Comparison of ENCODE assay signal across 8 cellular contexts in the genomic region with DNA sequence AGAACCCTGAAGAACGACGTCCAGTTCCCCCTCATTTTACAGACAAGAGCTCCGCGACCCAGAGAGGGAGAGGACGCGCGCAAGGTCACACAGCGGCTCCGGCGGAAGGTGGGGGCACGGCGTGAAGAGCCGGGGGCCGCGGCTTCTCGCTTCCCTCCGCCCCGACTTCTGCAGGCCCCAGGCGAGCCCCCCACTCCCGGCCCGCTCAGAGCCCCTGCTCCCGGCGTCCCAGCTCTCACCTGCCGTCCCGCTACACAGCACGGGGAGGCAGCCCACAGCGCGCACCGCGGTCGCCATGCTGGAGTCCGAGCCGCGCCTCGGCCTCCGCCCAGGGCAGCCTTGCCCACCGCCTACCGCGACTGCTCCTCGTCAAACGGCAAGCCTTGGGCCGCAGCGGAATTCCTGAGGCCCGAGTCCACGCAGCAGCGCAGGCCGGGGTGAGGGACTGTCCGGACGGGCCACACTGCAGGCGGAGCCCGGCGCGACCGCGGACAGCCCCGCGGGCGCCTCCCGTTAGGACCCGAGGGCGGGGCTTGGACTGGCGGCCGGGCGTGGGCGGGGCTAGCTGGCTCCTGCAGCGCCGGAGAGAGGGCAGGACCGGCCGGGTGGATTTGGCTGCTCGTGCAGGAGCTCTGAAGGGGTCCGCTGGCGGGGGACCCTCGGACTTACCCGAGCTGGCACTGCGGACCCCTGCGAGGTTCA. TPM values are rescaled to one million over a fixed set of nuclear protein-coding genes. Genes with fewer than 3 reads are reported as not detected.
DNase-seq lines count a peak whose midpoint lies in the region; ATAC-seq and TF ChIP-seq lines count a peak whose summit lies in the region.

A gene (minus strand): TSS at position 314 of the 702 bp plus-strand sequence. CDS start 17 bp downstream, at position 297.

- peak within 1 kb of the TSS; percentile 94 for H3K27ac Mint-ChIP-seq in neural progenitor cell

- peaks cover 31% of the 10 kb centered on the region for H3K36me3 ChIP-seq in KOPT-K1 (ENCODE audit: insufficient read depth, low read length)
- no peaks in the 10 kb centered on the region for H3K36me3 ChIP-seq in neural progenitor cell

- H3K27ac ChIP-seq in KOPT-K1 (ENCODE audit: low read depth, low read length, poor library complexity, severe bottlenecking), result peak within 1 kb of the TSS; percentile 94
- peak within 1 kb of the TSS; percentile 73 for H3K27ac ChIP-seq in neural progenitor cell

- H3K4me3 ChIP-seq in fibroblast of villous mesenchyme (ENCODE audit: low read depth, low read length) (peak within 1 kb of the TSS; percentile 99), neural progenitor cell (peak within 1 kb of the TSS; percentile 91)

- peak within 1 kb of the TSS; percentile 99 for H3K4me3 Mint-ChIP-seq in neural progenitor cell

- no peaks in the 10 kb centered on the region for H3F3A ChIP-seq in neural progenitor cell (ENCODE audit: low read depth)

- DNase-seq in EL (peak; percentile 74), SHP77 treated with DMSO at 0.1 percent for 48 hours (lab: John Stamatoyannopoulos, UW) (peak; percentile 39), fibroblast of villous mesenchyme (ENCODE audit: low read depth) (peak; percentile 61), neural progenitor cell (ENCODE audit: low spot score) (peak; percentile 92), stromal cell of bone marrow (ENCODE audit: low read depth) (peak; percentile 48)
- DNase-seq in activated effector memory CD4-positive, alpha-beta T cell treated with anti-CD3 and anti-CD28 coated beads, Interleukin-2, amount 50 U/mL, for 16 hours, result peak; percentile 95

- H2AFZ ChIP-seq in neural progenitor cell (replicated peaks), result peak within 1 kb of the TSS; percentile 99

- H3K4me2 ChIP-seq in neural progenitor cell, result peak within 1 kb of the TSS; percentile 88

- peaks cover 2% of the 10 kb centered on the region for H3K36me3 Mint-ChIP-seq in neural progenitor cell

- H3K9ac ChIP-seq in neural progenitor cell, result peak within 1 kb of the TSS; percentile 76

- H3K4me1 Mint-ChIP-seq in neural progenitor cell, result peaks cover 18% of the 10 kb centered on the region

- peak; percentile 15 for TF ChIP-seq CTCF in fibroblast of villous mesenchyme (IDR thresholded peaks at IDR 0.05; ENCODE audit: insufficient read depth, low read depth, low read length)
- peak; percentile 23 for TF ChIP-seq CTCF in neural progenitor cell (IDR thresholded peaks at IDR 0.05)

- H3K4me1 ChIP-seq in neural progenitor cell, result no peaks in the 10 kb centered on the region

- H3K9me3 ChIP-seq in KOPT-K1 (ENCODE audit: insufficient read depth, low read length, poor library complexity, severe bottlenecking) (no peaks in the 10 kb centered on the region), neural progenitor cell (ENCODE audit: low read depth) (no peaks in the 10 kb centered on the region)

- no peaks in the 10 kb centered on the region for H3K27me3 ChIP-seq in neural progenitor cell

- H3K27me3 Mint-ChIP-seq in neural progenitor cell (ENCODE audit: insufficient read depth, low read depth), result peaks cover 10% of the 10 kb centered on the region

- H3K9me3 Mint-ChIP-seq in neural progenitor cell, result no peaks in the 10 kb centered on the region

- ATAC-seq in GM21786 (IDR thresholded peaks at IDR 0.05; ENCODE audit: unreplicated experiment), result peak; percentile 91

- no peaks in the 10 kb centered on the region for H4K20me1 ChIP-seq in neural progenitor cell (ENCODE audit: low read depth)

- peaks cover 40% of the 10 kb centered on the region for H3K79me2 ChIP-seq in neural progenitor cell (ENCODE audit: low read depth)

RNA-seq across cellular contexts. Expression of the gene that starts here (rescaled TPM):
- total RNA-seq in fibroblast of villous mesenchyme (30.0 and 32.0 TPM in 2 replicates), neural progenitor cell (ENCODE audit: low replicate concordance) (56.2 and 75.2 TPM in 2 replicates)

Comparison
In these comparisons a context has a peak if more than half of its experiments do, and no peak if none do; other contexts are left out.
1. Peak in every context shown above with its lines: DNase-seq, ATAC-seq, H3K4me3 ChIP-seq and H3K27ac ChIP-seq.
2. DNase-seq: peak in every context shown above with its lines; median percentile 95 in activated effector memory CD4-positive, alpha-beta T cell treated with anti-CD3 and anti-CD28 coated beads, Interleukin-2, amount 50 U/mL, for 16 hours; 92 in neural progenitor cell; 74 in EL; 61 in fibroblast of villous mesenchyme; 48 in stromal cell of bone marrow; 39 in SHP77 treated with DMSO at 0.1 percent for 48 hours.